In the genomic region with DNA sequence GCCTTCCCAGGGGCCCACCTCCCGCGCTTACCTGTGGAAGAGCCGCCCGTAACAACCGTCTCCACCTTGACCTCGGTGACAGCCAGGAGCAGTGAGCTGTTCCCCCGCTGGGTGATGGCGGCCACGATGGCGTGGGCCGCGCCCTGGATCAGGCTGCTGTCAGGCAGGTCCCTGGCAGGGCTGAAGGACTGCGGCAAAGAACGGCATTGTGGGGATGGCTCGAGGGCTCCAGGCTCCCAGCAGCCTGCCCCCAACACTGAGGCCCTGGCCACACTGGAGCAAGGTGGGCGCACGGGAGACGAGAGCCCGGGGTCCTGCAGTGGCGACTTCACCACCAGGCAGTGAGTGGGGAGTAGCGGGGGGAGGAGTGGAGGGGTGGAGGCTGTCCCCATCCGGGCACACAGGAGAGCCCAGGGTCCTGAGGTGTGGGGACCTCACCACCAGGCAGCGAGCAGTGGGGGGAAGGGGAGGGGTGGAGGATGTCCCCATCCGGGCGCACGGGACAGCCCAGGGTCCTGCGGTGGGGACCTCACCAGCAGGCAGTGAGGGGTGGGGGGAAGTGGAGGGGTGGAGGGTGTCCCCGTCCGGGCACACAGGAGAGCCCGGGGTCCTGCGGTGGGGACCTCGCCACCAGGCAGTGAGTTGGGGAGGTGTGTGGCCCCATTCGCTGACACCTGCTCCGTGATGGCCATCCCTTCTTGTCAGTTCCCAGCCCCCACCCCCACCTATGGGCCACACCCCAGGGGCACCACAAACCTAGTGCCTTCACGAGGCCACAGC, we compare ENCODE assay signal across 1 cellular context.
TF ChIP-seq lines count a peak whose summit lies in the region.

No MANE protein-coding gene starts in this region.

TF ChIP-seq in H1, 55 proteins besides CTCF, POLR2A, EP300 and RAD21:
- TF ChIP-seq SP4 (IDR thresholded peaks at IDR 0.05; ENCODE audit: low read length) (no peak), PHF8 (conservative IDR thresholded peaks at IDR 0.05; ENCODE audit: low read depth, low read length) (no peak), HDAC6 (IDR thresholded peaks at IDR 0.05; ENCODE audit: low read depth, low read length) (no peak), JUN (IDR thresholded peaks at IDR 0.05; ENCODE audit: low read depth, low read length) (no peak), CBX8 (IDR thresholded peaks at IDR 0.05; ENCODE audit: borderline replicate concordance, low read depth, low read length) (no peak)
